ENCODE assay signal across 15 cellular contexts in the genomic region with DNA sequence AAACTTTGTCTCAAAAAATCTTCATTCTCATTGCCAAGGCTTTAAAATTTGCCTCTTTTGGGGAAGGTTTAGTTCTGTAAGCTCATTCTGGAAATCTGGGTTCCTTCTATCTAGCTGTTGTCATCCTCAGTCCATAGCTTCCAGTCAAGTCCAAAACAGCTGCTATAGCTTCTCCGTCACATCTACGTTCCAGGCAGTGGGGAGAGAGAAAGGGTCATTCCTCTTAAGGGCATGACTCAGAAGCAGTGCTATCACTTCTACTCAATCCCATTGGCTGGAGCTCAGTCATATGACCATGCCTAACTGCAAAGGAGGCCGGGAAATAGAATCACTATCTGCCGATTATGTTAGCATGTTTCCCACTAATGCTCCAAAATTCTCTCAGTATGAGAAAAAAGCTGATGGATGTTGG.
DNase-seq lines count a peak whose midpoint lies in the region; TF ChIP-seq lines count a peak whose summit lies in the region.
"Had no signal": no experiment of that assay in that cellular context is flagged by ENCODE, and none has a peak within 500 bp of the region (broad histone marks: within the 10 kb centered on the region; RNA-seq: fewer than 3 reads in every experiment).

No MANE protein-coding gene starts in this region.

- in situ Hi-C loops in brain microvascular endothelial cell (cut with HindIII; ENCODE audit: low pct_ligation_motif_present, low sequenced_read_pairs), result no loop called here
- in situ Hi-C loops in GM13976 (cut with MboI; ENCODE audit: low sequenced_read_pairs, unreplicated experiment), result no loop called here

- H2AFZ ChIP-seq in Karpas-422 (ENCODE audit: low read length), result no peak overlapping the region

- no peak overlapping the region for H3K9ac ChIP-seq in Karpas-422 (ENCODE audit: low read length)

- H3K4me3 ChIP-seq in brain microvascular endothelial cell (ENCODE audit: low read depth, low read length) (no peak overlapping the region), Karpas-422 (ENCODE audit: low read length) (no peak overlapping the region)

- H3K4me2 ChIP-seq in Karpas-422 (ENCODE audit: low read depth, low read length, poor library complexity, severe bottlenecking), result no peak overlapping the region

- no peak overlapping the region for H3K4me3 Mint-ChIP-seq in mesothelial cell of epicardium
- no peak overlapping the region for H3K4me3 Mint-ChIP-seq in glutamatergic neuron (ENCODE audit: unreplicated experiment)
- H3K4me3 Mint-ChIP-seq: activated CD8-positive, alpha-beta T cell treated with anti-CD3 and anti-CD28 coated beads for 36 hours; CD4-positive, alpha-beta T cell; nephron had no signal

- DNase-seq in COLO829 (ENCODE audit: low spot score) (peak; percentile 30), NCI-H226 (peak; percentile 52), brain microvascular endothelial cell (peak; percentile 67), mesothelial cell of epicardium (ENCODE audit: low spot score in 2 of 2, unreplicated experiment in 2 of 2) (no peak), GM13976 (ENCODE audit: low spot score) (no peak), glutamatergic neuron (no peak), islet precursor cell (no peak), Karpas-422 (no peak)
- DNase-seq: activated CD8-positive, alpha-beta T cell treated with anti-CD3 and anti-CD28 coated beads for 36 hours; CD4-positive, alpha-beta T cell; GOT3; right cardiac atrium; stimulated activated CD4-positive, alpha-beta T cell treated with anti-CD3 and anti-CD28 coated beads, Interleukin-2, amount 100 ng/mL, for 48 hours; T1000 had no signal

- no peaks in the 10 kb centered on the region for H3K4me1 ChIP-seq in Karpas-422 (ENCODE audit: low read length)

- H3K27me3 ChIP-seq in brain microvascular endothelial cell (replicated peaks) (no peaks in the 10 kb centered on the region), Karpas-422 (ENCODE audit: low read length) (no peaks in the 10 kb centered on the region)

- TF ChIP-seq CTCF in brain microvascular endothelial cell (IDR thresholded peaks at IDR 0.05; ENCODE audit: low read depth, low read length, missing control alignments) (no peak), mesothelial cell of epicardium (IDR thresholded peaks at IDR 0.05; ENCODE audit: unreplicated experiment) (no peak), GM13976 (IDR thresholded peaks at IDR 0.05; ENCODE audit: borderline replicate concordance, control extremely low read depth, extremely low read depth, insufficient read depth, missing control alignments) (no peak), glutamatergic neuron (IDR thresholded peaks at IDR 0.05; ENCODE audit: partially characterized antibody, unreplicated experiment) (no peak)

- peaks cover 4% of the 10 kb centered on the region for H3K9me3 Mint-ChIP-seq in mesothelial cell of epicardium
- H3K9me3 Mint-ChIP-seq in glutamatergic neuron (ENCODE audit: unreplicated experiment), result peaks cover 2% of the 10 kb centered on the region
- H3K9me3 Mint-ChIP-seq: activated CD8-positive, alpha-beta T cell treated with anti-CD3 and anti-CD28 coated beads for 36 hours; CD4-positive, alpha-beta T cell had no signal

- no peaks in the 10 kb centered on the region for H3K36me3 ChIP-seq in brain microvascular endothelial cell (replicated peaks)
- no peaks in the 10 kb centered on the region for H3K36me3 ChIP-seq in Karpas-422 (ENCODE audit: insufficient read depth, low read length)

- no peaks in the 10 kb centered on the region for H3K27me3 Mint-ChIP-seq in mesothelial cell of epicardium (ENCODE audit: low read depth)
- H3K27me3 Mint-ChIP-seq in glutamatergic neuron (ENCODE audit: unreplicated experiment), result peaks cover 8% of the 10 kb centered on the region
- H3K27me3 Mint-ChIP-seq: CD4-positive, alpha-beta T cell had no signal

- H3K27ac ChIP-seq in brain microvascular endothelial cell, result no peak overlapping the region
- H3K27ac ChIP-seq in Karpas-422 (ENCODE audit: low read length), result no peak overlapping the region

- peaks cover 9% of the 10 kb centered on the region for H3K4me1 Mint-ChIP-seq in mesothelial cell of epicardium
- H3K4me1 Mint-ChIP-seq in glutamatergic neuron (ENCODE audit: low read depth, unreplicated experiment), result peaks cover 9% of the 10 kb centered on the region

- no peaks in the 10 kb centered on the region for H3K79me2 ChIP-seq in Karpas-422 (ENCODE audit: low read length)

- no peaks in the 10 kb centered on the region for H3K36me3 Mint-ChIP-seq in mesothelial cell of epicardium
- no peaks in the 10 kb centered on the region for H3K36me3 Mint-ChIP-seq in glutamatergic neuron (ENCODE audit: unreplicated experiment)

- H4K20me1 ChIP-seq in Karpas-422 (ENCODE audit: insufficient read depth, low read depth, low read length), result no peaks in the 10 kb centered on the region

- peak overlapping the region; percentile 27 for H3K27ac Mint-ChIP-seq in mesothelial cell of epicardium
- no peak overlapping the region for H3K27ac Mint-ChIP-seq in glutamatergic neuron (ENCODE audit: unreplicated experiment)
- H3K27ac Mint-ChIP-seq: activated CD8-positive, alpha-beta T cell treated with anti-CD3 and anti-CD28 coated beads for 36 hours; CD4-positive, alpha-beta T cell had no signal

- no peaks in the 10 kb centered on the region for H3K9me2 ChIP-seq in Karpas-422 (replicated peaks; ENCODE audit: insufficient read depth, low read length)

- no peaks in the 10 kb centered on the region for H3K9me3 ChIP-seq in Karpas-422 (ENCODE audit: low read length)

Comparison
In these comparisons a context has a peak if more than half of its experiments do, and no peak if none do; other contexts are left out.
1. DNase-seq: peak in COLO829 (single experiment), NCI-H226 (single experiment) and brain microvascular endothelial cell (single experiment); none in mesothelial cell of epicardium (0 of 2), GM13976 (single experiment), glutamatergic neuron (single experiment), islet precursor cell (single experiment) and Karpas-422 (single experiment).